ENCODE assay signal across 23 cellular contexts in the genomic region with DNA sequence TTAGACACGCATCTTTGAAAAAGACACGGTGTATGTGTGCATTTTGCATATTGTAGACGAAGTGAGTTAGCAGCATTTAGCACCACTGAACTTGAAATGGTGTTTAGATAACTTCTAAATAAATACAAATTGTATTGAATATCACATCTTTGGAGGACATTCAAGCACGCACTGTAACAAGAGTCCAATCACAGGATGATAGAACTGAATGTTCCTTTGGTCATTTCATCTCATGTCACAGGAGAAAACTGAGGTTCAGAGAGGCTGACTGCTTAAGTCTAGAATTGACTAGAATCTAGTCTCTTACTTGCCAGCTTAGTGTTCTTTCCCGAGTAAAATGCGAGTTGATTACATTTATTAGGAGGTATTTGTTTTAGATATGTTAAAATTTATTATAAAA.
"Had no signal": no experiment of that assay in that cellular context is flagged by ENCODE, and none has a peak within 500 bp of the region (broad histone marks: within the 10 kb centered on the region; RNA-seq: fewer than 3 reads in every experiment).

No MANE protein-coding gene starts in this region.

- DNase-seq: naive thymus-derived CD4-positive, alpha-beta T cell; natural killer cell; nucleus accumbens; pancreas; right cardiac atrium; right lobe of liver; sigmoid colon; small intestine; stimulated activated CD4-positive, alpha-beta T cell treated with anti-CD3 and anti-CD28 coated beads, Interleukin-15, amount 100 ng/mL, for 24 hours; stimulated activated CD4-positive, alpha-beta T cell treated with anti-CD3 and anti-CD28 coated beads, Interleukin-2, amount 100 ng/mL, for 24 hours; stimulated activated CD4-positive, alpha-beta T cell treated with anti-CD3 and anti-CD28 coated beads, Interleukin-2, amount 100 ng/mL, for 48 hours; stimulated activated CD4-positive, alpha-beta T cell treated with anti-CD3 and anti-CD28 coated beads, Interleukin-4, amount 100 ng/mL, for 24 hours; stimulated activated naive B cell treated with anti-CD40 and anti-IgM and Interleukin-4, amounts not matched to agents 10 μg/mL and 1 μg/mL and 100 μg/mL, for 72 hours; stimulated activated naive CD4-positive, alpha-beta T cell treated with Interleukin-2 at 50 U/mL for 16 hours; stomach; thyroid gland; upper lobe of right lung; uterus had no signal

- H3K27me3 ChIP-seq: neutrophil, pancreas, right lobe of liver, sigmoid colon, stomach, thyroid gland, tibial nerve, upper lobe of right lung, uterus had no signal

- H3K4me3 ChIP-seq: pancreas, prostate gland, right lobe of liver, sigmoid colon, stomach, thoracic aorta, thyroid gland, tibial nerve, upper lobe of right lung, uterus had no signal

- H3K27ac ChIP-seq: neutrophil, pancreas, prostate gland, right lobe of liver, sigmoid colon, stomach, thoracic aorta, thyroid gland, tibial nerve, upper lobe of right lung, uterus had no signal

- H3K4me1 ChIP-seq: pancreas, prostate gland, right lobe of liver, sigmoid colon, stomach, thyroid gland, tibial nerve, upper lobe of right lung, uterus had no signal

- H3K36me3 ChIP-seq: pancreas, prostate gland, right lobe of liver, sigmoid colon, thoracic aorta, thyroid gland, uterus had no signal

- ATAC-seq: naive thymus-derived CD4-positive, alpha-beta T cell; natural killer cell; pancreas; right cardiac atrium; right lobe of liver; stimulated activated effector memory CD8-positive, alpha-beta T cell treated with anti-CD3 and anti-CD28 coated beads, Interleukin-12 subunit alpha, Interleukin-12 subunit beta, amount 100 ng/mL, for 72 hours; stimulated activated naive B cell treated with anti-CD40 and anti-IgM and Interleukin-4, amounts not matched to agents 10 μg/mL and 1 μg/mL and 100 μg/mL, for 72 hours; upper lobe of right lung had no signal

- H3K9me3 ChIP-seq: neutrophil, pancreas, prostate gland, right lobe of liver, sigmoid colon, stomach, thoracic aorta, thyroid gland, tibial nerve, upper lobe of right lung, uterus had no signal
